In genomic region chr9:4666042-4666699, GRCh38 we compare ENCODE assay signal across 8 cellular contexts. TPM values are rescaled to one million over a fixed set of nuclear protein-coding genes. Genes with fewer than 3 reads are reported as not detected.
DNase-seq lines count a peak whose midpoint lies in the region; ATAC-seq and TF ChIP-seq lines count a peak whose summit lies in the region.

Gene SPATA6L, minus strand, starts transcription at chr9:4666480. Its CDS starts 230 bp downstream, at chr9:4666250.

- no peaks in the 10 kb centered on the region for H3K9me3 Mint-ChIP-seq in activated CD4-positive, alpha-beta T cell treated with anti-CD3 and anti-CD28 coated beads, Interleukin-2, amount 10 ng/mL, durations not matched to agents 7 days and 5 days

- H3K36me3 Mint-ChIP-seq in activated CD4-positive, alpha-beta T cell treated with anti-CD3 and anti-CD28 coated beads, Interleukin-2, amount 10 ng/mL, durations not matched to agents 7 days and 5 days (ENCODE audit: low read depth) = peaks cover 8% of the 10 kb centered on the region

- H3K4me3 Mint-ChIP-seq in activated CD4-positive, alpha-beta T cell treated with anti-CD3 and anti-CD28 coated beads, Interleukin-2, amount 10 ng/mL, durations not matched to agents 7 days and 5 days = peak within 1 kb of the TSS; percentile 61

- H3K27ac Mint-ChIP-seq in activated CD4-positive, alpha-beta T cell treated with anti-CD3 and anti-CD28 coated beads, Interleukin-2, amount 10 ng/mL, durations not matched to agents 7 days and 5 days = peak within 1 kb of the TSS; percentile 69

- peaks cover 81% of the 10 kb centered on the region for H3K4me1 Mint-ChIP-seq in activated CD4-positive, alpha-beta T cell treated with anti-CD3 and anti-CD28 coated beads, Interleukin-2, amount 10 ng/mL, durations not matched to agents 7 days and 5 days

- H3K4me1 ChIP-seq in ACC112 (ENCODE audit: control insufficient read depth, insufficient read depth, low read length, unreplicated experiment) (peaks cover 37% of the 10 kb centered on the region), left lung (peaks cover 13 to 51% of the 10 kb centered on the region in 2 donors)

- peak; percentile 52 for DNase-seq in NCI-H2107 (lab: John Stamatoyannopoulos, UW)
- DNase-seq in activated CD4-positive, alpha-beta T cell treated with anti-CD3 and anti-CD28 coated beads, Interleukin-2, amount 10 ng/mL, durations not matched to agents 7 days and 5 days = peak; percentile 41
- DNase-seq in dorsolateral prefrontal cortex = peak; percentile 31 to 82 (median 68)
- DNase-seq in left lung = peak; percentile 85 to 92
- DNase-seq in stimulated activated CD4-positive, alpha-beta T cell treated with anti-CD3 and anti-CD28 coated beads, Interleukin-2, amount 100 ng/mL, for 4 hours (ENCODE audit: low read depth) = peak; percentile 26

- no peaks in the 10 kb centered on the region for H3K27me3 ChIP-seq in ACC112 (ENCODE audit: insufficient read depth, low read length)
- H3K27me3 ChIP-seq in dorsolateral prefrontal cortex = no peaks in the 10 kb centered on the region
- peaks cover 0 to 4% of the 10 kb centered on the region in 2 donors for H3K27me3 ChIP-seq in left lung

- CTCF ChIA-PET in activated CD4-positive, alpha-beta T cell treated with anti-CD3 and anti-CD28 coated beads, Interleukin-2, amount 10 ng/mL, durations not matched to agents 7 days and 5 days (lab: Charles Lee) = interaction anchor here (1.2 kb wide), 1 partner anchor 8 kb away, joined by 6 read pairs; no protein-coding TSS in a partner anchor

- peak in 39 of 56 donors; percentile 6 to 50 (median 23) for TF ChIP-seq CTCF in dorsolateral prefrontal cortex (IDR thresholded peaks at IDR 0.05 in 54 of 56, conservative IDR thresholded peaks at IDR 0.05 in 2 of 56; ENCODE audit: low read depth in 1 of 56, partially characterized antibody in 56 of 56)
- no peak for TF ChIP-seq CTCF in left lung (IDR thresholded peaks at IDR 0.05)

- H3K79me2 ChIP-seq in ACC112 (ENCODE audit: control insufficient read depth, insufficient read depth, low read length, unreplicated experiment) = no peaks in the 10 kb centered on the region

- intact Hi-C loops in dorsolateral prefrontal cortex (cut with DNase I) (no loop called here), left lung (cut with DNase I) (no loop called here)

- H3K4me3 ChIP-seq in ACC112 (ENCODE audit: low read depth, low read length) = peak within 1 kb of the TSS; percentile 79
- peak within 1 kb of the TSS; percentile 32 to 96 (median 76) for H3K4me3 ChIP-seq in dorsolateral prefrontal cortex
- peak within 1 kb of the TSS; percentile 27 to 46 for H3K4me3 ChIP-seq in left lung

- POLR2A ChIA-PET in activated CD4-positive, alpha-beta T cell treated with anti-CD3 and anti-CD28 coated beads, Interleukin-2, amount 10 ng/mL, durations not matched to agents 7 days and 5 days (lab: Charles Lee) = no interaction called here

- H3K27me3 Mint-ChIP-seq in activated CD4-positive, alpha-beta T cell treated with anti-CD3 and anti-CD28 coated beads, Interleukin-2, amount 10 ng/mL, durations not matched to agents 7 days and 5 days = peaks cover 3% of the 10 kb centered on the region

- peak; percentile 39 for TF ChIP-seq POLR2A in GM19193 (IDR thresholded peaks at IDR 0.05; ENCODE audit: extremely low read depth, insufficient read depth, insufficient read length)

- H2AFZ ChIP-seq in ACC112 (ENCODE audit: low read length, unreplicated experiment) = peak within 1 kb of the TSS; percentile 60

- ATAC-seq in left lung (peak; percentile 79), HG02938 (IDR thresholded peaks at IDR 0.05; ENCODE audit: unreplicated experiment) (no peak)

- H3K36me3 ChIP-seq in ACC112 (ENCODE audit: insufficient read depth, low read length) = no peaks in the 10 kb centered on the region
- H3K36me3 ChIP-seq in left lung = no peaks in the 10 kb centered on the region

- peak within 1 kb of the TSS; percentile 60 for H3K27ac ChIP-seq in ACC112 (ENCODE audit: low read depth, low read length)
- peak within 1 kb of the TSS in 54 of 59 donors; percentile 2 to 90 (median 68) for H3K27ac ChIP-seq in dorsolateral prefrontal cortex
- peak within 1 kb of the TSS; percentile 68 to 87 for H3K27ac ChIP-seq in left lung

- no peaks in the 10 kb centered on the region for H3K9me3 ChIP-seq in left lung

RNA-seq across cellular contexts. Expression of gene SPATA6L, which starts in this region (rescaled TPM):
- under 1 TPM; 0.40 to 0.42 TPM for total RNA-seq in activated CD4-positive, alpha-beta T cell treated with anti-CD3 and anti-CD28 coated beads, Interleukin-2, amount 10 ng/mL, durations not matched to agents 7 days and 5 days
- total RNA-seq in dorsolateral prefrontal cortex (10 to 100 TPM in 112 of 120 experiments, 1 to 10 TPM in 8; 5.7 to 35.5 (median 14.7) TPM), left lung (10 to 100 TPM in 1 of 2 donors, 1 to 10 TPM in 1; 9.4 to 10.1 TPM)

Comparison
In these comparisons a context has a peak if more than half of its experiments do, and no peak if none do; other contexts are left out.
1. RNA of gene SPATA6L (total RNA-seq): 5.7 to 35.5 TPM in dorsolateral prefrontal cortex and 9.4 to 10.1 TPM in left lung; 0.40 to 0.42 TPM in activated CD4-positive, alpha-beta T cell treated with anti-CD3 and anti-CD28 coated beads, Interleukin-2, amount 10 ng/mL, durations not matched to agents 7 days and 5 days; every median in the first group is over 4 times any median in the second.
2. Peak in DNase-seq in activated CD4-positive, alpha-beta T cell treated with anti-CD3 and anti-CD28 coated beads, Interleukin-2, amount 10 ng/mL, durations not matched to agents 7 days and 5 days; RNA of the gene not detected or under 1 TPM.
3. DNase-seq: peak in every context shown above with its lines; median percentile 88 in left lung; 68 in dorsolateral prefrontal cortex; 52 in NCI-H2107; 41 in activated CD4-positive, alpha-beta T cell treated with anti-CD3 and anti-CD28 coated beads, Interleukin-2, amount 10 ng/mL, durations not matched to agents 7 days and 5 days; 26 in stimulated activated CD4-positive, alpha-beta T cell treated with anti-CD3 and anti-CD28 coated beads, Interleukin-2, amount 100 ng/mL, for 4 hours.
4. CTCF ChIP-seq: peak in dorsolateral prefrontal cortex (39 of 56); none in left lung (0 of 2).
5. Peak in every context shown above with its lines, with median percentiles within 50 percentile points of each other: H3K27ac ChIP-seq and H3K4me3 ChIP-seq.